Comparison of ENCODE assay signal across 14 cellular contexts in the genomic region with DNA sequence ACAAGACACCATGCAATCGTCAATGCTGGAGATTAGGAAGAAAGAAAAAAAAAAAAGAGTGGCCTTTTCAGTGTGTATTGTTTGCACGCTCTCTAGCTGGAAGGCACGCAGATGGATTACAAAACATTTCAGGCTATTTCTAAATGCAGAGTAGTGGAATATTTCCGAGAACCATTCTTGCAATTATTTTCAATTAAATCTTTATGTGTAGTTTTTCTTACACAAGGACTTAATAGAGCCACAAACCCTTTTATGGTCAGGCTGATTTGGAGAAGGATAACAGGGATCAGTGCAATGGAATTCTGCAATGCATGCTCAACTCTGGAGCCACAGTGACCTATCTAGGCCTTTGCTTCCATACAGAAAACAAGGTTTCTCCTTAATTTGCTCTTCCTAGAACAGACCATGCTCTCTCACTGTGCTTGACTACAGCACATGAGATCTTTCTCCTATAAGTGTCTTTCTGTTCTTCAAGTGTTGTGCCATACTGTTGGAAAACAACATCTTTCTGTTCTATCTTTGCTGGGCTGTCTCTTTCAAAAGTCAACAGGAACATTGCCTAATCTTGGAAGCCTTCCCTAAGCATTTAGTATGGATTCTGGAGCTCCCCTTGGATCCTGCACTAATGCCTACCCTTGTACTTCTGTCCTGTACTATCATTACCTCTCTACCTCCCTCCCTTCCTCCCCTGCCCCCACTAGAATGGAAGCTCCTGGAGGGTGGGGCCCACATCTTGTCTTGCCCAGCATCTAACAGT. TPM values are rescaled to one million over a fixed set of nuclear protein-coding genes. Genes with fewer than 3 reads are reported as not detected.
A peak's percentile ranks its signal among the peaks of the same experiment; 100 is the strongest.
DNase-seq lines count a peak whose midpoint lies in the region; ATAC-seq and TF ChIP-seq lines count a peak whose summit lies in the region.
"Had no signal": no experiment of that assay in that cellular context is flagged by ENCODE, and none has a peak within 500 bp of the region (broad histone marks: within the 10 kb centered on the region; RNA-seq: fewer than 3 reads in every experiment).

No MANE protein-coding gene starts in this region.

- TF ChIP-seq CTCF in H9 (conservative IDR thresholded peaks at IDR 0.05) = no peak
- peak in 1 of 56 donors; percentile 31 for TF ChIP-seq CTCF in dorsolateral prefrontal cortex (IDR thresholded peaks at IDR 0.05 in 54 of 56, conservative IDR thresholded peaks at IDR 0.05 in 2 of 56; ENCODE audit: low read depth in 1 of 56, partially characterized antibody in 56 of 56)
- TF ChIP-seq CTCF in stomach (IDR thresholded peaks at IDR 0.05) = no peak

- no peak overlapping the region for H3K56ac ChIP-seq in H9 (ENCODE audit: insufficient read length, low read depth, low read length)

- WGBS in H9 (ENCODE audit: extremely low coverage, insufficient read length, low lambda C conversion rate) = no CpG with 5 or more reads among the region's 4 CpGs
- 60 to 73% (median 66%) methylated on average over 4 of the region's 4 CpGs for WGBS in stomach, 5 donors

- H2BK12ac ChIP-seq in H9 (ENCODE audit: insufficient read length, low read depth, low read length) = peak overlapping the region; percentile 27

- no peak overlapping the region for H3K4me2 ChIP-seq in H9 (ENCODE audit: insufficient read depth, insufficient read length, low read length)
- H3K4me2 ChIP-seq: PC-9 had no signal

- H3K9me3 Mint-ChIP-seq in H9 = no peaks in the 10 kb centered on the region

- peak overlapping the region; percentile 88 for H4K91ac ChIP-seq in H9 (ENCODE audit: insufficient read length, low read depth, low read length)

- H3K23me2 ChIP-seq in H9 (ENCODE audit: insufficient read length, low read depth, low read length, poor library complexity, severe bottlenecking) = no peaks in the 10 kb centered on the region

- H3K79me2 ChIP-seq in H9 (ENCODE audit: insufficient read depth, low read length) = no peaks in the 10 kb centered on the region; the same call in 1 of the 2 replicates

- no peak overlapping the region for H2BK20ac ChIP-seq in H9 (ENCODE audit: low read depth, low read length, poor library complexity, severe bottlenecking)

- peaks cover 11% of the 10 kb centered on the region; the same call in 1 of the 2 replicates for H3K4me1 ChIP-seq in H9 (ENCODE audit: insufficient read depth, low read length)
- H3K4me1 ChIP-seq in stomach = peaks cover 6 to 86% (median 44%) of the 10 kb centered on the region in 4 donors

- peak overlapping the region; percentile 89 for H3K27ac ChIP-seq in H9 (ENCODE audit: insufficient read length, low read depth, low read length)
- H3K27ac ChIP-seq in dorsolateral prefrontal cortex = peak overlapping the region; percentile 19 to 96 (median 91)
- peak overlapping the region in 4 of 5 donors; percentile 58 to 72 (median 63) for H3K27ac ChIP-seq in stomach
- H3K27ac ChIP-seq: C4-2B, PC-9 had no signal

- H3K27me3 Mint-ChIP-seq in H9 (ENCODE audit: low read depth) = no peaks in the 10 kb centered on the region

- H3K4ac ChIP-seq in H9 (ENCODE audit: low read depth, low read length) = no peak overlapping the region

- no peaks in the 10 kb centered on the region for H4K20me1 ChIP-seq in H9 (ENCODE audit: control insufficient read depth, insufficient read depth, insufficient read length)

- H2BK120ac ChIP-seq in H9 (ENCODE audit: low read depth, low read length, poor library complexity, severe bottlenecking) = peak overlapping the region; percentile 39

- H3K4me3 ChIP-seq in dorsolateral prefrontal cortex (peak overlapping the region in 4 of 59 donors; percentile 3 to 14 (median 12)), stomach (no peak overlapping the region)
- H3K4me3 ChIP-seq: HAP-1, PC-9 had no signal

- H3K36me3 Mint-ChIP-seq in H9 (ENCODE audit: insufficient read depth in 1 of 3, low read depth in 3 of 3) = peaks cover 0 to 1% (median 0%) of the 10 kb centered on the region in 3 experiments; a peak in 2 of 7 replicates

- H3K27me3 ChIP-seq in H9 (ENCODE audit: insufficient read depth, low read length) = no peaks in the 10 kb centered on the region
- H3K27me3 ChIP-seq in dorsolateral prefrontal cortex = no peaks in the 10 kb centered on the region
- no peaks in the 10 kb centered on the region for H3K27me3 ChIP-seq in stomach

- DNase-seq in H9 = no peak
- no peak for DNase-seq in dorsolateral prefrontal cortex
- no peak for DNase-seq in left lobe of liver (ENCODE audit: low spot score)
- no peak for DNase-seq in stomach
- no peak for DNase-seq in effector CD8-positive, alpha-beta T cell (lab: John Stamatoyannopoulos, UW)
- DNase-seq in NCI-H526 treated with DMSO at 0.1 percent for 48 hours (lab: John Stamatoyannopoulos, UW) = no peak
- no peak for DNase-seq in NCI-H446 (lab: John Stamatoyannopoulos, UW)
- DNase-seq: Karpas-422; PC-9; stimulated activated CD4-positive, alpha-beta T cell treated with anti-CD3 and anti-CD28 coated beads, Interleukin-12 subunit alpha, Interleukin-12 subunit beta, amount 100 ng/mL, for 4 hours; T1000 had no signal

- no peak overlapping the region for H2AFZ ChIP-seq in H9 (ENCODE audit: low read length)
- H2AFZ ChIP-seq: PC-9 had no signal

- H3K9ac ChIP-seq in H9 (ENCODE audit: extremely low read depth, insufficient read length, low read length) = no peak overlapping the region

- H3K27ac Mint-ChIP-seq in H9 = peak overlapping the region; percentile 96 to 99 (median 98)

- ATAC-seq in left lobe of liver (peak; percentile 71), GM21576 (IDR thresholded peaks at IDR 0.05; ENCODE audit: unreplicated experiment) (no peak)

- H3K4me3 Mint-ChIP-seq in H9 = no peak overlapping the region

- H3K36me3 ChIP-seq in stomach = no peaks in the 10 kb centered on the region
- H3K36me3 ChIP-seq: HAP-1 had no signal

- intact Hi-C loops in dorsolateral prefrontal cortex (cut with DNase I) = no loop called here
- intact Hi-C loops in stomach (cut with DNase I; ENCODE audit: low total_unique reads) = no loop called here

- no peak overlapping the region; the same call in 1 of the 2 replicates for H3K14ac ChIP-seq in H9 (ENCODE audit: insufficient read depth, low read length)

- H2BK15ac ChIP-seq in H9 (ENCODE audit: low read depth, low read length) = no peak overlapping the region

- peak overlapping the region; percentile 73 for H3K18ac ChIP-seq in H9 (ENCODE audit: insufficient read length, low read depth, low read length)

- H3K9me3 ChIP-seq in H9 (ENCODE audit: control insufficient read depth, low read depth, low read length) (no peaks in the 10 kb centered on the region), stomach (no peaks in the 10 kb centered on the region)
- H3K9me3 ChIP-seq: HAP-1 had no signal

- H3K4me1 Mint-ChIP-seq in H9 = peaks cover 32 to 58% of the 10 kb centered on the region in 2 experiments

- no peak overlapping the region for H4K8ac ChIP-seq in H9 (replicated peaks; ENCODE audit: insufficient read length, low read depth, low read length)

- no peak for TF ChIP-seq POLR2A in stomach (IDR thresholded peaks at IDR 0.05)

- H3K23ac ChIP-seq in H9 (ENCODE audit: insufficient read length, low read depth, low read length) = no peak overlapping the region

- no peak for TF ChIP-seq EP300 in stomach (IDR thresholded peaks at IDR 0.05)

- H3T11ph ChIP-seq in H9 (ENCODE audit: low read length) = peak overlapping the region; percentile 40

- H3K79me1 ChIP-seq in H9 (ENCODE audit: insufficient read depth, low read depth, low read length, poor library complexity, severe bottlenecking) = no peaks in the 10 kb centered on the region

- H2AK5ac ChIP-seq in H9 (ENCODE audit: insufficient read length, low read length) = peak overlapping the region; percentile 94

- peak overlapping the region; percentile 62 for H2BK5ac ChIP-seq in H9 (ENCODE audit: insufficient read length, low read length)

- H4K5ac ChIP-seq in H9 (ENCODE audit: insufficient read length, low read depth, low read length) = no peak overlapping the region

RNA-seq across cellular contexts. Expression of a gene that starts 26.9 kb away (rescaled TPM):
- total RNA-seq in H9 (2021) (2.1 and 2.7 TPM in 2 replicates), dorsolateral prefrontal cortex (10 to 100 TPM; 42.3 to 91.6 (median 62.0) TPM), left lobe of liver (14.1 TPM), stomach (100 to 1,000 TPM in 1 of 5 donors, 10 to 100 TPM in 4; 41.3 to 158 (median 54.3) TPM)
- 1 to 10 TPM; 4.4 to 9.2 (median 6.7) TPM for polyA plus RNA-seq in stomach
